17 cellular contexts compared by ENCODE assay signal in genomic region chr3:134652886-134653630, GRCh38. TPM values are rescaled to one million over a fixed set of nuclear protein-coding genes. Genes with fewer than 3 reads are reported as not detected.
DNase-seq lines count a peak whose midpoint lies in the region; ATAC-seq and TF ChIP-seq lines count a peak whose summit lies in the region.
"Had no signal": no experiment of that assay in that cellular context is flagged by ENCODE, and none has a peak within 500 bp of the region (broad histone marks: within the 10 kb centered on the region; RNA-seq: fewer than 3 reads in every experiment).

No MANE protein-coding gene starts in this region.

- H4K20me1 ChIP-seq in osteoblast (ENCODE audit: insufficient read depth, low read length) = no peaks in the 10 kb centered on the region
- H4K20me1 ChIP-seq: BLaER1 had no signal

- H3K4me1 ChIP-seq in esophagus muscularis mucosa (peaks cover 13 to 35% (median 28%) of the 10 kb centered on the region in 4 donors), osteoblast (ENCODE audit: insufficient read depth, low read length) (peaks cover 28% of the 10 kb centered on the region)
- no peaks in the 10 kb centered on the region for H3K4me1 ChIP-seq in CD8-positive, alpha-beta memory T cell (ENCODE audit: insufficient read depth, low read length)
- H3K4me1 ChIP-seq: BLaER1 had no signal

- H3K36me3 ChIP-seq in esophagus muscularis mucosa (no peaks in the 10 kb centered on the region), osteoblast (ENCODE audit: insufficient read depth, low read length) (no peaks in the 10 kb centered on the region)
- no peaks in the 10 kb centered on the region for H3K36me3 ChIP-seq in CD8-positive, alpha-beta memory T cell (ENCODE audit: insufficient read depth, low read length)
- H3K36me3 ChIP-seq: BLaER1, HAP-1 had no signal

- peaks cover 0 to 2% (median 0%) of the 10 kb centered on the region in 5 donors for H3K9me3 Mint-ChIP-seq in CD8-positive, alpha-beta memory T cell

- no peaks in the 10 kb centered on the region for H3K79me2 ChIP-seq in osteoblast (ENCODE audit: insufficient read depth, low read length)

- H3K4me1 Mint-ChIP-seq in CD8-positive, alpha-beta memory T cell = peaks cover 0 to 9% (median 0%) of the 10 kb centered on the region in 3 donors

- no peak overlapping the region for H3K27ac Mint-ChIP-seq in CD8-positive, alpha-beta memory T cell
- H3K27ac Mint-ChIP-seq: CD14-positive monocyte; CD4-positive, alpha-beta memory T cell had no signal

- intact Hi-C loops in esophagus muscularis mucosa (cut with DNase I) = loop anchor here (10.0 kb wide), 1 partner anchor 102 kb away; no protein-coding TSS in a partner anchor

- POLR2A ChIA-PET in CD8-positive, alpha-beta memory T cell (lab: Charles Lee) = no interaction called here

- TF ChIP-seq CTCF in esophagus muscularis mucosa (IDR thresholded peaks at IDR 0.05) (no peak), osteoblast (IDR thresholded peaks at IDR 0.05; ENCODE audit: extremely low read depth, low read depth, low read length) (no peak)

- no peak overlapping the region for H2AFZ ChIP-seq in osteoblast (ENCODE audit: low read length)
- H2AFZ ChIP-seq: GM23248 had no signal

- H3K27me3 ChIP-seq in esophagus muscularis mucosa (no peaks in the 10 kb centered on the region), osteoblast (ENCODE audit: insufficient read depth, low read length) (no peaks in the 10 kb centered on the region)
- no peaks in the 10 kb centered on the region for H3K27me3 ChIP-seq in CD8-positive, alpha-beta memory T cell (ENCODE audit: insufficient read depth, low read length, poor library complexity, severe bottlenecking)
- H3K27me3 ChIP-seq: BLaER1 had no signal

- no peak overlapping the region for H3K4me3 ChIP-seq in esophagus muscularis mucosa
- no peak overlapping the region for H3K4me3 ChIP-seq in osteoblast (ENCODE audit: insufficient read depth, low read length)
- no peak overlapping the region for H3K4me3 ChIP-seq in CD8-positive, alpha-beta memory T cell (ENCODE audit: low read length)
- H3K4me3 ChIP-seq: BLaER1, GM23248, HAP-1 had no signal

- TF ChIP-seq POLR2A in esophagus muscularis mucosa (IDR thresholded peaks at IDR 0.05; ENCODE audit: low read depth) = no peak

- H3K27me3 Mint-ChIP-seq in CD8-positive, alpha-beta memory T cell = peaks cover 8 to 49% of the 10 kb centered on the region in 2 donors

- TF ChIP-seq EP300 in esophagus muscularis mucosa (IDR thresholded peaks at IDR 0.05) = no peak

- 89% methylated on average over 7 of the region's 7 CpGs for WGBS in esophagus muscularis mucosa

- H3K27ac ChIP-seq in esophagus muscularis mucosa (replicated peaks in 1 of 4) = no peak overlapping the region
- peak overlapping the region; percentile 42 for H3K27ac ChIP-seq in osteoblast (ENCODE audit: low read depth, low read length)
- H3K27ac ChIP-seq in CD8-positive, alpha-beta memory T cell (ENCODE audit: low read depth, low read length) = no peak overlapping the region
- H3K27ac ChIP-seq: 22Rv1, BLaER1, HL-60 had no signal

- peak; percentile 28 for DNase-seq in activated CD8-positive, alpha-beta memory T cell treated with anti-CD3 and anti-CD28 coated beads for 24 hours
- no peak for DNase-seq in activated CD8-positive, alpha-beta memory T cell treated with anti-CD3 and anti-CD28 coated beads, Interleukin-2, amount 50 U/mL, for 4 hours
- DNase-seq in esophagus muscularis mucosa (ENCODE audit: extremely low spot score) (peak; percentile 79), osteoblast (ENCODE audit: insufficient read length, low spot score, missing footprints) (no peak)
- no peak for DNase-seq in CD8-positive, alpha-beta memory T cell
- DNase-seq: CD4-positive, alpha-beta memory T cell had no signal

- no peaks in the 10 kb centered on the region for H3K36me3 Mint-ChIP-seq in CD8-positive, alpha-beta memory T cell
- H3K36me3 Mint-ChIP-seq: CD4-positive, alpha-beta memory T cell had no signal

- H3K4me3 Mint-ChIP-seq in CD8-positive, alpha-beta memory T cell = no peak overlapping the region

- ATAC-seq in GM21447 (IDR thresholded peaks at IDR 0.05; ENCODE audit: unreplicated experiment) = no peak
- no peak for ATAC-seq in HG02970 (IDR thresholded peaks at IDR 0.05; ENCODE audit: low FRiP score, unreplicated experiment)
- no peak for ATAC-seq in GM18909 (IDR thresholded peaks at IDR 0.05; ENCODE audit: poor library complexity, unreplicated experiment)

- H3K9me3 ChIP-seq in esophagus muscularis mucosa (no peaks in the 10 kb centered on the region), osteoblast (ENCODE audit: low read depth, low read length) (no peaks in the 10 kb centered on the region)
- no peaks in the 10 kb centered on the region for H3K9me3 ChIP-seq in CD8-positive, alpha-beta memory T cell (ENCODE audit: low read length)
- H3K9me3 ChIP-seq: BLaER1, HAP-1 had no signal

- no peak overlapping the region for H3K4me2 ChIP-seq in osteoblast (ENCODE audit: insufficient read depth, low read length)
- H3K4me2 ChIP-seq: BLaER1 had no signal

- CTCF ChIA-PET in CD8-positive, alpha-beta memory T cell (lab: Charles Lee) = no interaction called here

RNA-seq across cellular contexts. Expression of gene KY, which starts 2.2 kb away (rescaled TPM):
- 1 to 10 TPM in 2 of 4 donors, under 1 TPM in 2; 0.33 to 1.9 (median 0.81) TPM for total RNA-seq in esophagus muscularis mucosa
- total RNA-seq in osteoblast = 2.1 and 3.6 TPM in 2 replicates
- total RNA-seq in CD8-positive, alpha-beta memory T cell = not detected
- polyA plus RNA-seq in CD8-positive, alpha-beta memory T cell = 0.36 TPM
- total RNA-seq: A673; CD4-positive, alpha-beta memory T cell; HT1080 had no signal
- polyA plus RNA-seq: CD4-positive, alpha-beta memory T cell had no signal

Comparison
In these comparisons a context has a peak if more than half of its experiments do, and no peak if none do; other contexts are left out.
1. DNase-seq: peak in activated CD8-positive, alpha-beta memory T cell treated with anti-CD3 and anti-CD28 coated beads for 24 hours (single experiment) and esophagus muscularis mucosa (single experiment); none in activated CD8-positive, alpha-beta memory T cell treated with anti-CD3 and anti-CD28 coated beads, Interleukin-2, amount 50 U/mL, for 4 hours (single experiment), osteoblast (single experiment) and CD8-positive, alpha-beta memory T cell (0 of 5).